8 cellular contexts compared by ENCODE assay signal in genomic region chr7:38374507-38374906, GRCh38.
DNase-seq lines count a peak whose midpoint lies in the region; ATAC-seq, FAIRE-seq and TF ChIP-seq lines count a peak whose summit lies in the region.

No MANE protein-coding gene starts in this region.

- no peak overlapping the region for H3K27ac ChIP-seq in Peyer's patch
- H3K27ac ChIP-seq in adrenal gland = no peak overlapping the region
- no peak overlapping the region for H3K27ac ChIP-seq in thyroid gland

- H3K36me3 ChIP-seq in Peyer's patch (no peaks in the 10 kb centered on the region), adrenal gland (replicated peaks in 1 of 2) (no peaks in the 10 kb centered on the region), thyroid gland (no peaks in the 10 kb centered on the region)

- 40 to 53% (median 47%) methylated on average over 6 of the region's 6 CpGs for WGBS in adrenal gland, 4 donors
- WGBS in thyroid gland, 2 donors = 36 to 45% methylated on average over 6 of the region's 6 CpGs

- peak; percentile 48 for ATAC-seq in GM21529 (IDR thresholded peaks at IDR 0.05; ENCODE audit: unreplicated experiment)

- TF ChIP-seq POLR2A in Peyer's patch (IDR thresholded peaks at IDR 0.05) = no peak
- TF ChIP-seq POLR2A in adrenal gland (IDR thresholded peaks at IDR 0.05) = no peak
- no peak for TF ChIP-seq POLR2A in thyroid gland (IDR thresholded peaks at IDR 0.05)

- H3K4me1 ChIP-seq in Peyer's patch (peaks cover 0 to 3% (median 0%) of the 10 kb centered on the region in 4 donors), adrenal gland (replicated peaks in 1 of 2) (no peaks in the 10 kb centered on the region), thyroid gland (no peaks in the 10 kb centered on the region)

- H3K27me3 ChIP-seq in Peyer's patch = no peaks in the 10 kb centered on the region
- H3K27me3 ChIP-seq in adrenal gland = no peaks in the 10 kb centered on the region
- H3K27me3 ChIP-seq in thyroid gland = no peaks in the 10 kb centered on the region

- DNase-seq in D721Med (ENCODE audit: insufficient read length, low spot score) = no peak
- peak in 2 of 3 donors; percentile 74 to 76 for DNase-seq in Peyer's patch
- peak in 3 of 7 donors; percentile 24 to 62 (median 54) for DNase-seq in adrenal gland
- peak; percentile 45 for DNase-seq in left kidney (ENCODE audit: low read depth, low spot score)
- peak; percentile 11 to 26 for DNase-seq in thyroid gland
- DNase-seq in NCI-H146 (lab: John Stamatoyannopoulos, UW) = no peak
- DNase-seq in cortex of kidney (lab: John Stamatoyannopoulos, UW) = no peak

- peak; percentile 51 for TF ChIP-seq CTCF in D721Med (IDR thresholded peaks at IDR 0.05; ENCODE audit: insufficient read depth, missing control alignments)
- peak; percentile 41 to 60 (median 50) for TF ChIP-seq CTCF in Peyer's patch (IDR thresholded peaks at IDR 0.05)
- TF ChIP-seq CTCF in adrenal gland (IDR thresholded peaks at IDR 0.05) = peak; percentile 7 to 47 (median 40)
- peak in 5 of 6 experiments; percentile 13 to 53 (median 36) for TF ChIP-seq CTCF in thyroid gland (IDR thresholded peaks at IDR 0.05)

- intact Hi-C loops in adrenal gland (cut with DNase I) (no loop called here), thyroid gland (cut with DNase I) (no loop called here)

- peak; percentile 63 for FAIRE-seq in D721Med (lab: Jason Lieb, UNC)

- H3K4me3 ChIP-seq in Peyer's patch (no peak overlapping the region), adrenal gland (no peak overlapping the region), thyroid gland (replicated peaks in 1 of 3) (no peak overlapping the region)

- H3K9me3 ChIP-seq in Peyer's patch = no peaks in the 10 kb centered on the region
- H3K9me3 ChIP-seq in adrenal gland (replicated peaks in 1 of 3) = no peaks in the 10 kb centered on the region
- H3K9me3 ChIP-seq in thyroid gland = no peaks in the 10 kb centered on the region

Comparison
In these comparisons a context has a peak if more than half of its experiments do, and no peak if none do; other contexts are left out.
1. DNase-seq: peak in Peyer's patch (2 of 3), left kidney (single experiment) and thyroid gland (2 of 2); none in D721Med (single experiment), NCI-H146 (single experiment) and cortex of kidney (single experiment).
2. Peak in every context shown above with its lines, with median percentiles within 50 percentile points of each other: CTCF ChIP-seq.